ENCODE assay signal across 3 cellular contexts in the genomic region with DNA sequence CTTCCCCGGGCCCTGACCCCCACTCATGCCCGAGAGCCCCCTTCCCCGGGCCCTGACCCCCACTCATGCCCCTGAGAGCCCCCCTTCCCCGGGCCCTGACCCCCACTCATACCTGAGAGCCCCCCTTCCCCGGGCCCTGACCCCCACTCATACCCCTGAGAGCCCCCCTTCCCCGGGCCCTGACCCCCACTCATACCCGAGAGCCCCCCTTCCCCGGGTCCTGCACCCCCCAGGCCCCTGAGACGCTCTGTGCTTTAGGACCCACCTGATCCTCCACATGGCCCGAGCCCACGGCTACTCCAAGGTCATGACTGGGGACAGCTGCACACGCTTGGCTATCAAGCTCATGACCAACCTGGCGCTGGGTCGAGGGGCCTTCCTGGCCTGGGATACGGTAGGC.
TF ChIP-seq lines count a peak whose summit lies in the region.

No MANE protein-coding gene starts in this region.

TF ChIP-seq in SK-N-SH, 30 proteins besides CTCF, POLR2A, EP300 and RAD21:
- TF ChIP-seq SMC3 (IDR thresholded peaks at IDR 0.05; ENCODE audit: low read depth, low read length) = no peak
TF ChIP-seq in SK-N-SH: peak in this region for 0.

TF ChIP-seq in SK-N-SH treated with all-trans-retinoic acid at 6 μM for 48 hours, 23 proteins besides CTCF, POLR2A, EP300 and RAD21:
- TF ChIP-seq ISL1 (CRISPR knock-in tag; IDR thresholded peaks at IDR 0.05) (no peak), PPARA (CRISPR knock-in tag; IDR thresholded peaks at IDR 0.05; ENCODE audit: borderline replicate concordance) (no peak), GLIS3 (CRISPR knock-in tag; IDR thresholded peaks at IDR 0.05) (no peak), TCF4 (CRISPR knock-in tag; IDR thresholded peaks at IDR 0.05; ENCODE audit: borderline replicate concordance) (no peak), ZFP3 (CRISPR knock-in tag; IDR thresholded peaks at IDR 0.05) (no peak), ZNF8 (CRISPR knock-in tag; IDR thresholded peaks at IDR 0.05) (no peak)
- TF ChIP-seq, protein P1, sequence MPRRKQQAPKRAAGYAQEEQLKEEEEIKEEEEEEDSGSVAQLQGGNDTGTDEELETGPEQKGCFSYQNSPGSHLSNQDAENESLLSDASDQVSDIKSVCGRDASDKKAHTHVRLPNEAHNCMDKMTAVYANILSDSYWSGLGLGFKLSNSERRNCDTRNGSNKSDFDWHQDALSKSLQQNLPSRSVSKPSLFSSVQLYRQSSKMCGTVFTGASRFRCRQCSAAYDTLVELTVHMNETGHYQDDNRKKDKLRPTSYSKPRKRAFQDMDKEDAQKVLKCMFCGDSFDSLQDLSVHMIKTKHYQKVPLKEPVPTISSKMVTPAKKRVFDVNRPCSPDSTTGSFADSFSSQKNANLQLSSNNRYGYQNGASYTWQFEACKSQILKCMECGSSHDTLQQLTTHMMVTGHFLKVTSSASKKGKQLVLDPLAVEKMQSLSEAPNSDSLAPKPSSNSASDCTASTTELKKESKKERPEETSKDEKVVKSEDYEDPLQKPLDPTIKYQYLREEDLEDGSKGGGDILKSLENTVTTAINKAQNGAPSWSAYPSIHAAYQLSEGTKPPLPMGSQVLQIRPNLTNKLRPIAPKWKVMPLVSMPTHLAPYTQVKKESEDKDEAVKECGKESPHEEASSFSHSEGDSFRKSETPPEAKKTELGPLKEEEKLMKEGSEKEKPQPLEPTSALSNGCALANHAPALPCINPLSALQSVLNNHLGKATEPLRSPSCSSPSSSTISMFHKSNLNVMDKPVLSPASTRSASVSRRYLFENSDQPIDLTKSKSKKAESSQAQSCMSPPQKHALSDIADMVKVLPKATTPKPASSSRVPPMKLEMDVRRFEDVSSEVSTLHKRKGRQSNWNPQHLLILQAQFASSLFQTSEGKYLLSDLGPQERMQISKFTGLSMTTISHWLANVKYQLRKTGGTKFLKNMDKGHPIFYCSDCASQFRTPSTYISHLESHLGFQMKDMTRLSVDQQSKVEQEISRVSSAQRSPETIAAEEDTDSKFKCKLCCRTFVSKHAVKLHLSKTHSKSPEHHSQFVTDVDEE (CRISPR knock-in tag; IDR thresholded peaks at IDR 0.05) = no peak

TF ChIP-seq in K562, 482 proteins besides CTCF, POLR2A, EP300 and RAD21:
- peak; percentile 11 for TF ChIP-seq PCBP1 (IDR thresholded peaks at IDR 0.05; ENCODE audit: low read depth, low read length, poor library complexity, severe bottlenecking)
- TF ChIP-seq ZBTB7A (IDR thresholded peaks at IDR 0.05; ENCODE audit: borderline replicate concordance, control insufficient read depth, low read depth, low read length) = peak; percentile 61; the same call in 1 of the 2 replicates
- no peak for TF ChIP-seq ZNF217 (CRISPR knock-in tag; IDR thresholded peaks at IDR 0.05)
TF ChIP-seq in K562: peak in this region for 2.
